In the genomic region with DNA sequence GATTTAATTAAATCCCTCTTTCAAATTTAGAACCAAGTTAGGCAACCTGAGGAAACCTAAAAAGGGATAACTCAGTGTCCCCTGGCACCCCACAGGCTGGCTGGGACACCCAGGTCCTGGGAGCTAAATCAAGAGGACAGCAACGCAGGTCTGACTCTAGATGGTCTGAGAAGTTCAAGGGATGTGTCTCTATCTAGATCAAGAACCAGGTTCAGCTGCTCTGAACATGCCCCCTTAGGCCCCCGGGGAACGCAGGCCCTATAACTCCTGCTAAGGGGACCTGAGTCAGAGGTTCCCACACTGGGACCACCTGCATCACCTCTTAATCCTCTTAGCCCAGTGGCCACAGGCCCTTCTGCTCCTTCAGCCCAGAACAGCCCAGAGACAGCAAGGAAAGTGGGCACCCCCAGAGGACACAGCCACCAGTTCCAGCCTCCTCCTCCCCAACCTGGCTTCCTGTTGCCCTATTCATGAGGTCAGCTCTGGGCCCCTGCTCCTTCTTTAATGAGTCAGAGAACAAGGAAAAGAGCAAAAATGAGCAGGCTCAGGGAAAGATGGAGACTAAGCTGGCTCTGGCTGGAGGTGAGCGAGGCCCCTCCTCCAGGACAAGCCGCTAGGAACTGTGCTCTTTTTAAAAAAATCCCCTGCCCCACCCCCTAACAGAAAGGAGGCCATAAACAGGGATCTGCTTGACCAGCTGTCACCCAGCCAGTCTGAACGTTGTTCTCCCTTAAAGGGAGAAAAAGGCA, we compare ENCODE assay signal across 11 cellular contexts. TPM values are rescaled to one million over a fixed set of nuclear protein-coding genes. Genes with fewer than 3 reads are reported as not detected.
A peak's percentile ranks its signal among the peaks of the same experiment; 100 is the strongest.
DNase-seq lines count a peak whose midpoint lies in the region; ATAC-seq, FAIRE-seq and TF ChIP-seq lines count a peak whose summit lies in the region.
"Had no signal": no experiment of that assay in that cellular context is flagged by ENCODE, and none has a peak within 500 bp of the region (broad histone marks: within the 10 kb centered on the region; RNA-seq: fewer than 3 reads in every experiment).

No MANE protein-coding gene starts in this region.

- peaks cover 38% of the 10 kb centered on the region for H3K4me1 ChIP-seq in astrocyte (ENCODE audit: insufficient read depth, low read length)
- H3K4me1 ChIP-seq in lung (ENCODE audit: control insufficient read depth in 2 of 2, insufficient read depth in 2 of 2, low read length in 2 of 2): peaks cover 19 to 26% of the 10 kb centered on the region in 2 donors

- H3K9me3 ChIP-seq in astrocyte (ENCODE audit: insufficient read depth, low read depth, low read length) (no peaks in the 10 kb centered on the region), lung (ENCODE audit: control insufficient read depth in 2 of 2, insufficient read depth in 1 of 2, low read length in 1 of 2) (no peaks in the 10 kb centered on the region)

- CTCF ChIA-PET in activated CD4-positive, alpha-beta T cell treated with anti-CD3 and anti-CD28 coated beads, Interleukin-2, amount 10 ng/mL, durations not matched to agents 7 days and 5 days (lab: Charles Lee): interaction anchor here (1.3 kb wide), 1 partner anchor 10 kb away, joined by 3 read pairs; no protein-coding TSS in a partner anchor

- 64 to 75% methylated on average over 6 of the region's 6 CpGs for WGBS in lung, 2 donors

- no peaks in the 10 kb centered on the region for H3K27me3 ChIP-seq in astrocyte (ENCODE audit: insufficient read depth, low read length)
- H3K27me3 ChIP-seq in lung (ENCODE audit: control insufficient read depth, insufficient read depth): no peaks in the 10 kb centered on the region

- no peaks in the 10 kb centered on the region for H3K9me3 Mint-ChIP-seq in activated CD4-positive, alpha-beta T cell treated with anti-CD3 and anti-CD28 coated beads, Interleukin-2, amount 10 ng/mL, durations not matched to agents 7 days and 5 days
- H3K9me3 Mint-ChIP-seq in astrocyte (ENCODE audit: unreplicated experiment): peaks cover 4% of the 10 kb centered on the region
- H3K9me3 Mint-ChIP-seq: dendritic cell treated with granulocyte-macrophage colony-stimulating factor and Interleukin-4, amounts not matched to agents 40 ng/mL and 50 ng/mL, for 4 days had no signal

- TF ChIP-seq CTCF in astrocyte (IDR thresholded peaks at IDR 0.05; ENCODE audit: insufficient read depth, low read depth, low read length) (no peak), lung (IDR thresholded peaks at IDR 0.05; ENCODE audit: control extremely low read depth, extremely low read depth) (no peak)

- H3K9ac ChIP-seq in astrocyte (ENCODE audit: low read length): peak overlapping the region; percentile 33

- H3K4me3 Mint-ChIP-seq in activated CD4-positive, alpha-beta T cell treated with anti-CD3 and anti-CD28 coated beads, Interleukin-2, amount 10 ng/mL, durations not matched to agents 7 days and 5 days: no peak overlapping the region
- H3K4me3 Mint-ChIP-seq in astrocyte (ENCODE audit: unreplicated experiment): peak overlapping the region; percentile 57
- H3K4me3 Mint-ChIP-seq: dendritic cell treated with granulocyte-macrophage colony-stimulating factor and Interleukin-4, amounts not matched to agents 40 ng/mL and 50 ng/mL, for 4 days had no signal

- ATAC-seq in lung (ENCODE audit: insufficient read depth, low FRiP score) (no peak), GM19397 (IDR thresholded peaks at IDR 0.05; ENCODE audit: unreplicated experiment) (no peak)

- H3K79me2 ChIP-seq in astrocyte (ENCODE audit: insufficient read depth, low read length): peaks cover 16% of the 10 kb centered on the region

- H3K36me3 ChIP-seq in astrocyte (ENCODE audit: insufficient read depth, low read length) (no peaks in the 10 kb centered on the region), lung (ENCODE audit: control insufficient read depth in 2 of 2, insufficient read depth in 2 of 2, low read length in 2 of 2) (peaks cover 0 to under 1% of the 10 kb centered on the region in 2 donors)

- H4K20me1 ChIP-seq in astrocyte (ENCODE audit: insufficient read depth, low read length): peaks cover 14% of the 10 kb centered on the region

- H3K4me3 ChIP-seq in astrocyte (ENCODE audit: insufficient read depth, low read depth, low read length) (no peak overlapping the region), lung (no peak overlapping the region)

- no peak overlapping the region for H3K27ac ChIP-seq in astrocyte (ENCODE audit: low read depth, low read length)
- peak overlapping the region; percentile 33 to 55 for H3K27ac ChIP-seq in lung (ENCODE audit: low read depth in 1 of 2, low read length in 1 of 2)

- peaks cover 5% of the 10 kb centered on the region for H3K36me3 Mint-ChIP-seq in activated CD4-positive, alpha-beta T cell treated with anti-CD3 and anti-CD28 coated beads, Interleukin-2, amount 10 ng/mL, durations not matched to agents 7 days and 5 days (ENCODE audit: low read depth)
- H3K36me3 Mint-ChIP-seq in astrocyte (ENCODE audit: low read depth, unreplicated experiment): peaks cover 5% of the 10 kb centered on the region

- H2AFZ ChIP-seq in astrocyte (ENCODE audit: low read depth, low read length): no peak overlapping the region

- peaks cover 24% of the 10 kb centered on the region for H3K4me1 Mint-ChIP-seq in activated CD4-positive, alpha-beta T cell treated with anti-CD3 and anti-CD28 coated beads, Interleukin-2, amount 10 ng/mL, durations not matched to agents 7 days and 5 days
- peaks cover 41% of the 10 kb centered on the region for H3K4me1 Mint-ChIP-seq in astrocyte (ENCODE audit: low read depth, unreplicated experiment)

- peak overlapping the region; percentile 41 for H3K27ac Mint-ChIP-seq in activated CD4-positive, alpha-beta T cell treated with anti-CD3 and anti-CD28 coated beads, Interleukin-2, amount 10 ng/mL, durations not matched to agents 7 days and 5 days
- H3K27ac Mint-ChIP-seq in astrocyte (ENCODE audit: unreplicated experiment): peak overlapping the region; percentile 81
- H3K27ac Mint-ChIP-seq: dendritic cell treated with granulocyte-macrophage colony-stimulating factor and Interleukin-4, amounts not matched to agents 40 ng/mL and 50 ng/mL, for 4 days had no signal

- no peak for FAIRE-seq in astrocyte (lab: Jason Lieb, UNC)

- no peaks in the 10 kb centered on the region for H3K27me3 Mint-ChIP-seq in activated CD4-positive, alpha-beta T cell treated with anti-CD3 and anti-CD28 coated beads, Interleukin-2, amount 10 ng/mL, durations not matched to agents 7 days and 5 days
- no peaks in the 10 kb centered on the region for H3K27me3 Mint-ChIP-seq in astrocyte (ENCODE audit: low read depth, unreplicated experiment)
- H3K27me3 Mint-ChIP-seq: dendritic cell treated with granulocyte-macrophage colony-stimulating factor and Interleukin-4, amounts not matched to agents 40 ng/mL and 50 ng/mL, for 4 days had no signal

- DNase-seq in activated CD4-positive, alpha-beta T cell treated with anti-CD3 and anti-CD28 coated beads, Interleukin-2, amount 10 ng/mL, durations not matched to agents 7 days and 5 days: no peak
- no peak for DNase-seq in activated CD4-positive, alpha-beta T cell treated with anti-CD3 and anti-CD28 coated beads, Interleukin-2, amount 50 U/mL, for 48 hours
- DNase-seq in astrocyte (ENCODE audit: low read depth) (peak; percentile 40), lung (ENCODE audit: low spot score) (no peak), ureter (ENCODE audit: low spot score) (peak; percentile 53), globus pallidus (ENCODE audit: low spot score) (no peak)
- DNase-seq in activated effector memory CD4-positive, alpha-beta T cell treated with anti-CD3 and anti-CD28 coated beads, Interleukin-2, amount 50 U/mL, for 16 hours: no peak
- DNase-seq: DMS79, Kasumi-1 had no signal

- H3K4me2 ChIP-seq in astrocyte (ENCODE audit: low read length): peak overlapping the region; percentile 70

- POLR2A ChIA-PET in activated CD4-positive, alpha-beta T cell treated with anti-CD3 and anti-CD28 coated beads, Interleukin-2, amount 10 ng/mL, durations not matched to agents 7 days and 5 days (lab: Charles Lee): no interaction called here

RNA-seq across cellular contexts. Expression of gene PITPNM2, which starts 10.8 kb away (rescaled TPM):
- total RNA-seq in activated CD4-positive, alpha-beta T cell treated with anti-CD3 and anti-CD28 coated beads, Interleukin-2, amount 10 ng/mL, durations not matched to agents 7 days and 5 days: 10 to 100 TPM; 19.0 to 21.8 TPM
- total RNA-seq in astrocyte (13.2 and 14.2 TPM in 2 replicates), lung (10 to 100 TPM; 19.6 to 37.8 TPM), ureter (17.5 TPM)
- 10 to 100 TPM in 1 of 2 donors, 1 to 10 TPM in 1; 8.9 to 12.9 TPM for polyA plus RNA-seq in lung

Comparison
In these comparisons a context has a peak if more than half of its experiments do, and no peak if none do; other contexts are left out.
1. DNase-seq: peak in astrocyte (single experiment) and ureter (single experiment); none in activated CD4-positive, alpha-beta T cell treated with anti-CD3 and anti-CD28 coated beads, Interleukin-2, amount 10 ng/mL, durations not matched to agents 7 days and 5 days (single experiment), activated CD4-positive, alpha-beta T cell treated with anti-CD3 and anti-CD28 coated beads, Interleukin-2, amount 50 U/mL, for 48 hours (0 of 2), lung (single experiment), activated effector memory CD4-positive, alpha-beta T cell treated with anti-CD3 and anti-CD28 coated beads, Interleukin-2, amount 50 U/mL, for 16 hours (single experiment) and globus pallidus (single experiment).